In the genomic region with DNA sequence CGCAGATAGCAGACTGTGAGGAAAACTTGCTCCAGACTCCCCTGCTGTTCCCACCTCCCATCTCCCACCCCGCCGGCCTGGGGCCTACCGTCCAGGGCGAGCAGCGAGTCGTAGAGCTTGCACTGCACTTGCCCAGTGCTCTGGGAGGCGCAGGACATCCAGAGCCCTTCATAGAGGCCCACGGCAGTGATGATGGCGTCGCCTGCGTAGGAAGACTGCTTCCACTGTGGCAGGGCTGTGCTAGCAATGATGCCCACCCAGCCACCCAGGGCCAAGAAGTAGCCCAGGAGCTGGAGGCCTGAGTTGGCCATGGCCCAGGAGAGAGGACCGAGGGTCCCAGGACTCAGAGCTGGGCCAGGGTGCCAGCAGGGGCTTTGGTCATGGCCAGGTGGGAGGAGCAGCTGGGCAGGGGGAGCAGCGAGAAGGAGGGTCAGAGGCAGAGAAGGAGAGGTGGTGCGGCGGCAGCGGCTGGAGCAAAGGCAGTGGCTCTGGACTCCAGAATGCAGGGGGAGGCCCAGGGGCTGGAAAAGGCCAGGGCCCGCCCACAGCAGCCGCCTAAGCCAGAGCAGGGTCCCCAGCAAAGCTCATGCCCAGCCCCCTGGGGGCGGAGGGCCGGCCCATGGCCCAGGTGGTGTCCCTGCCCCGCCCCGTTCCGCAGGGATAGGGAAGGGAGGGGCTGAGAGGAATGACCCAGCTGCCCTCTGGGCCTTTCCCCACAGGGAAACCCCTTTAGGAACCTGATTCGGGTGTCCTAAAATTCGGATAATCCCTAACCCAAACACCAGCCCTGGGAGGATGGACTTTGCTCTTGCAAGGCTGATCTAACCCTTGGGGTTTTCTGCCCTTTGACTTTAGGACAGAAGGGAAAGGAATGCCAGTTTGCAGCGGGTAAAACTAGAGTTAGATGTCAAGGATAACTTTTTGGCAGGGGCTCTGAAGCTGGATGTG, we compare ENCODE assay signal across 1 cellular context.
TF ChIP-seq lines count a peak whose summit lies in the region.

A gene with protein sequence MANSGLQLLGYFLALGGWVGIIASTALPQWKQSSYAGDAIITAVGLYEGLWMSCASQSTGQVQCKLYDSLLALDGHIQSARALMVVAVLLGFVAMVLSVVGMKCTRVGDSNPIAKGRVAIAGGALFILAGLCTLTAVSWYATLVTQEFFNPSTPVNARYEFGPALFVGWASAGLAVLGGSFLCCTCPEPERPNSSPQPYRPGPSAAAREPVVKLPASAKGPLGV (minus strand): TSS at position 484 of the 948 bp plus-strand sequence. CDS start 173 bp downstream, at position 311.

TF ChIP-seq in HepG2, 621 proteins besides CTCF, POLR2A, EP300 and RAD21 (continued from another document and continues in another):
- TF ChIP-seq ZHX2 (IDR thresholded peaks at IDR 0.05; ENCODE audit: low read depth) (no peak), ZHX2 (CRISPR knock-in tag; IDR thresholded peaks at IDR 0.05; ENCODE audit: borderline replicate concordance) (0 out of 2 replicates have a peak, but pooled peaks have one; percentile 39), JUN (CRISPR knock-in tag; IDR thresholded peaks at IDR 0.05) (no peak), ZNF205 (CRISPR knock-in tag; IDR thresholded peaks at IDR 0.05) (0 out of 2 replicates have a peak, but pooled peaks have one; percentile 29), EED (CRISPR knock-in tag; IDR thresholded peaks at IDR 0.05) (peak; percentile 60; the same call in 1 of the 2 replicates), HIVEP1 (CRISPR knock-in tag; IDR thresholded peaks at IDR 0.05) (peak; percentile 96), ZNF160 (CRISPR knock-in tag; IDR thresholded peaks at IDR 0.05) (0 out of 2 replicates have a peak, but pooled peaks have one; percentile 60), PATZ1 (CRISPR knock-in tag; IDR thresholded peaks at IDR 0.05) (peak; percentile 93), ELF4 (CRISPR knock-in tag; IDR thresholded peaks at IDR 0.05; ENCODE audit: borderline replicate concordance) (0 out of 2 replicates have a peak, but pooled peaks have one; percentile 20), SMAD1 (CRISPR knock-in tag; IDR thresholded peaks at IDR 0.05; ENCODE audit: borderline replicate concordance, low read depth) (peak; percentile 59; the same call in 1 of the 2 replicates), ARNTL (CRISPR knock-in tag; IDR thresholded peaks at IDR 0.05) (peak; percentile 6; the same call in 1 of the 2 replicates), TFE3 (CRISPR knock-in tag; IDR thresholded peaks at IDR 0.05) (no peak), CREM (IDR thresholded peaks at IDR 0.05) (0 out of 2 replicates have a peak, but pooled peaks have one; percentile 17), CREM (CRISPR knock-in tag; IDR thresholded peaks at IDR 0.05) (no peak), PPARG (CRISPR knock-in tag; conservative IDR thresholded peaks at IDR 0.05) (peak; percentile 51), ETV6 (CRISPR knock-in tag; conservative IDR thresholded peaks at IDR 0.05) (no peak), SOX13 (IDR thresholded peaks at IDR 0.05) (0 out of 2 replicates have a peak, but pooled peaks have one; percentile 15), SOX13 (CRISPR knock-in tag; conservative IDR thresholded peaks at IDR 0.05 in 1 of 2, IDR thresholded peaks at IDR 0.05 in 1 of 2) (no peak; a peak in 1 of 4 replicates), ZNF629 (CRISPR knock-in tag; conservative IDR thresholded peaks at IDR 0.05) (no peak), THAP11 (CRISPR knock-in tag; IDR thresholded peaks at IDR 0.05) (peak; percentile 27; the same call in 1 of the 2 replicates), ZNF780A (CRISPR knock-in tag; IDR thresholded peaks at IDR 0.05) (no peak), WIZ (CRISPR knock-in tag; IDR thresholded peaks at IDR 0.05) (no peak), ZNF772 (CRISPR knock-in tag; IDR thresholded peaks at IDR 0.05) (0 out of 2 replicates have a peak, but pooled peaks have one; percentile 54), ZBTB42 (CRISPR knock-in tag; IDR thresholded peaks at IDR 0.05) (peak; percentile 3; the same call in 1 of the 2 replicates), SALL1 (CRISPR knock-in tag; IDR thresholded peaks at IDR 0.05) (peak; percentile 13; the same call in 1 of the 2 replicates), ZFP91 (CRISPR knock-in tag; IDR thresholded peaks at IDR 0.05; ENCODE audit: borderline replicate concordance) (peak; percentile 61), HDAC1 (CRISPR knock-in tag; IDR thresholded peaks at IDR 0.05) (peak; percentile 71), NR2F1 (CRISPR knock-in tag; IDR thresholded peaks at IDR 0.05) (peak; percentile 41 to 58; a peak in 3 of 4 replicates), SP1 (IDR thresholded peaks at IDR 0.05) (no peak), SP1 (CRISPR knock-in tag; IDR thresholded peaks at IDR 0.05) (peak; percentile 72; the same call in 1 of the 2 replicates), NAIF1 (CRISPR knock-in tag; IDR thresholded peaks at IDR 0.05; ENCODE audit: borderline replicate concordance) (peak; percentile 69; the same call in 1 of the 2 replicates), PAX8 (CRISPR knock-in tag; IDR thresholded peaks at IDR 0.05; ENCODE audit: borderline replicate concordance) (0 out of 2 replicates have a peak, but pooled peaks have one; percentile 34), PCBP1 (IDR thresholded peaks at IDR 0.05; ENCODE audit: borderline replicate concordance, low read depth, low read length) (0 out of 2 replicates have a peak, but pooled peaks have one; percentile 38), ZNF776 (CRISPR knock-in tag; IDR thresholded peaks at IDR 0.05) (no peak), ZNF605 (CRISPR knock-in tag; IDR thresholded peaks at IDR 0.05) (peak; percentile 46; the same call in 1 of the 2 replicates), CREB3 (CRISPR knock-in tag; IDR thresholded peaks at IDR 0.05) (no peak), NPAS2 (CRISPR knock-in tag; IDR thresholded peaks at IDR 0.05; ENCODE audit: borderline replicate concordance) (no peak), ARNT2 (CRISPR knock-in tag; IDR thresholded peaks at IDR 0.05; ENCODE audit: low read depth) (peak; percentile 60; the same call in 1 of the 2 replicates), ZNF230 (CRISPR knock-in tag; IDR thresholded peaks at IDR 0.05) (0 out of 2 replicates have a peak, but pooled peaks have one; percentile 38)
- TF ChIP-seq, protein P1, sequence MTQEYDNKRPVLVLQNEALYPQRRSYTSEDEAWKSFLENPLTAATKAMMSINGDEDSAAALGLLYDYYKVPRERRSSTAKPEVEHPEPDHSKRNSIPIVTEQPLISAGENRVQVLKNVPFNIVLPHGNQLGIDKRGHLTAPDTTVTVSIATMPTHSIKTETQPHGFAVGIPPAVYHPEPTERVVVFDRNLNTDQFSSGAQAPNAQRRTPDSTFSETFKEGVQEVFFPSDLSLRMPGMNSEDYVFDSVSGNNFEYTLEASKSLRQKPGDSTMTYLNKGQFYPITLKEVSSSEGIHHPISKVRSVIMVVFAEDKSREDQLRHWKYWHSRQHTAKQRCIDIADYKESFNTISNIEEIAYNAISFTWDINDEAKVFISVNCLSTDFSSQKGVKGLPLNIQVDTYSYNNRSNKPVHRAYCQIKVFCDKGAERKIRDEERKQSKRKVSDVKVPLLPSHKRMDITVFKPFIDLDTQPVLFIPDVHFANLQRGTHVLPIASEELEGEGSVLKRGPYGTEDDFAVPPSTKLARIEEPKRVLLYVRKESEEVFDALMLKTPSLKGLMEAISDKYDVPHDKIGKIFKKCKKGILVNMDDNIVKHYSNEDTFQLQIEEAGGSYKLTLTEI (CRISPR knock-in tag; conservative IDR thresholded peaks at IDR 0.05): no peak
- TF ChIP-seq, protein P2, sequence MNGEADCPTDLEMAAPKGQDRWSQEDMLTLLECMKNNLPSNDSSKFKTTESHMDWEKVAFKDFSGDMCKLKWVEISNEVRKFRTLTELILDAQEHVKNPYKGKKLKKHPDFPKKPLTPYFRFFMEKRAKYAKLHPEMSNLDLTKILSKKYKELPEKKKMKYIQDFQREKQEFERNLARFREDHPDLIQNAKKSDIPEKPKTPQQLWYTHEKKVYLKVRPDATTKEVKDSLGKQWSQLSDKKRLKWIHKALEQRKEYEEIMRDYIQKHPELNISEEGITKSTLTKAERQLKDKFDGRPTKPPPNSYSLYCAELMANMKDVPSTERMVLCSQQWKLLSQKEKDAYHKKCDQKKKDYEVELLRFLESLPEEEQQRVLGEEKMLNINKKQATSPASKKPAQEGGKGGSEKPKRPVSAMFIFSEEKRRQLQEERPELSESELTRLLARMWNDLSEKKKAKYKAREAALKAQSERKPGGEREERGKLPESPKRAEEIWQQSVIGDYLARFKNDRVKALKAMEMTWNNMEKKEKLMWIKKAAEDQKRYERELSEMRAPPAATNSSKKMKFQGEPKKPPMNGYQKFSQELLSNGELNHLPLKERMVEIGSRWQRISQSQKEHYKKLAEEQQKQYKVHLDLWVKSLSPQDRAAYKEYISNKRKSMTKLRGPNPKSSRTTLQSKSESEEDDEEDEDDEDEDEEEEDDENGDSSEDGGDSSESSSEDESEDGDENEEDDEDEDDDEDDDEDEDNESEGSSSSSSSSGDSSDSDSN (CRISPR knock-in tag; IDR thresholded peaks at IDR 0.05): peak; percentile 46; the same call in 1 of the 2 replicates
